In genomic region chr12:6295187-6295811, GRCh38 we compare ENCODE assay signal across 9 cellular contexts. TPM values are rescaled to one million over a fixed set of nuclear protein-coding genes. Genes with fewer than 3 reads are reported as not detected.
DNase-seq lines count a peak whose midpoint lies in the region; ATAC-seq, FAIRE-seq and TF ChIP-seq lines count a peak whose summit lies in the region.
"Had no signal": no experiment of that assay in that cellular context is flagged by ENCODE, and none has a peak within 500 bp of the region (broad histone marks: within the 10 kb centered on the region; RNA-seq: fewer than 3 reads in every experiment).

No MANE protein-coding gene starts in this region.

- TF ChIP-seq CTCF in epithelial cell of proximal tubule (conservative IDR thresholded peaks at IDR 0.05; ENCODE audit: low read depth, low read length) (no peak), neural progenitor cell (IDR thresholded peaks at IDR 0.05) (no peak)

- H4K20me1 ChIP-seq in neural progenitor cell (ENCODE audit: low read depth) = no peaks in the 10 kb centered on the region

- no peaks in the 10 kb centered on the region for H3F3A ChIP-seq in neural progenitor cell (ENCODE audit: low read depth)

- H3K4me3 Mint-ChIP-seq in neural progenitor cell = peak overlapping the region; percentile 20

- H3K36me3 Mint-ChIP-seq in neural progenitor cell = peaks cover 4% of the 10 kb centered on the region

- H3K27me3 Mint-ChIP-seq in neural progenitor cell (ENCODE audit: insufficient read depth, low read depth) = peaks cover 9% of the 10 kb centered on the region

- no peak for FAIRE-seq in GM12892 (lab: Jason Lieb, UNC)

- H3K9me3 ChIP-seq in neural progenitor cell (ENCODE audit: low read depth) = no peaks in the 10 kb centered on the region
- H3K9me3 ChIP-seq: thoracic aorta had no signal

- no peak overlapping the region for H3K27ac ChIP-seq in neural progenitor cell
- H3K27ac ChIP-seq: thoracic aorta had no signal

- ATAC-seq in HG03280 (IDR thresholded peaks at IDR 0.05; ENCODE audit: unreplicated experiment) = no peak

- TF ChIP-seq POLR2A in GM12892 (IDR thresholded peaks at IDR 0.05; ENCODE audit: low read depth, low read length) = no peak

- no peak overlapping the region for H3K9ac ChIP-seq in neural progenitor cell

- no peaks in the 10 kb centered on the region for H3K27me3 ChIP-seq in neural progenitor cell

- H3K4me3 ChIP-seq in epithelial cell of proximal tubule (ENCODE audit: low read depth, low read length) (no peak overlapping the region), neural progenitor cell (no peak overlapping the region)
- H3K4me3 ChIP-seq: thoracic aorta had no signal

- DNase-seq in DMS53 treated with DMSO at 0.1 percent for 48 hours (lab: John Stamatoyannopoulos, UW; ENCODE audit: unreplicated experiment) (peak; percentile 89), NCI-H2196 treated with DMSO at 0.1 percent for 48 hours (lab: John Stamatoyannopoulos, UW; ENCODE audit: unreplicated experiment) (peak; percentile 30), epithelial cell of proximal tubule (ENCODE audit: low read depth) (peak; percentile 67), neural progenitor cell (ENCODE audit: low spot score) (no peak), GM19238 (ENCODE audit: insufficient read length, low spot score) (no peak), GM12892 (ENCODE audit: insufficient read length) (no peak)
- no peak for DNase-seq in stimulated activated CD4-positive, alpha-beta T cell treated with anti-CD3 and anti-CD28 coated beads, Interleukin-4, amount 100 ng/mL, for 24 hours

- H3K4me1 ChIP-seq in neural progenitor cell = no peaks in the 10 kb centered on the region

- peaks cover 29% of the 10 kb centered on the region for H3K4me1 Mint-ChIP-seq in neural progenitor cell

- no peaks in the 10 kb centered on the region for H3K79me2 ChIP-seq in neural progenitor cell (ENCODE audit: low read depth)

- no peak overlapping the region for H2AFZ ChIP-seq in neural progenitor cell (replicated peaks)

- no peaks in the 10 kb centered on the region for H3K36me3 ChIP-seq in neural progenitor cell
- H3K36me3 ChIP-seq: thoracic aorta had no signal

- H3K4me2 ChIP-seq in neural progenitor cell = no peak overlapping the region

- peak overlapping the region; percentile 95 for H3K27ac Mint-ChIP-seq in neural progenitor cell

- H3K9me3 Mint-ChIP-seq in neural progenitor cell = peaks cover 13% of the 10 kb centered on the region

RNA-seq across cellular contexts. Expression of gene PLEKHG6, which starts 15.2 kb away (rescaled TPM):
- total RNA-seq in epithelial cell of proximal tubule (3.5 and 9.6 TPM in 2 replicates), neural progenitor cell (ENCODE audit: low replicate concordance) (0.86 and 1.7 TPM in 2 replicates)
- polyA plus RNA-seq in GM12892 (2012; ENCODE audit: missing spikeins) = 2.2 TPM

RNA-seq across cellular contexts. Expression of gene TNFRSF1A, which starts 46.6 kb away (rescaled TPM):
- total RNA-seq in epithelial cell of proximal tubule (163 and 186 TPM in 2 replicates), neural progenitor cell (ENCODE audit: low replicate concordance) (21.8 and 24.7 TPM in 2 replicates)
- polyA plus RNA-seq in GM12892 (2012; ENCODE audit: missing spikeins) = 6.0 TPM

Comparison
In these comparisons a context has a peak if more than half of its experiments do, and no peak if none do; other contexts are left out.
1. DNase-seq: peak in DMS53 treated with DMSO at 0.1 percent for 48 hours (single experiment), NCI-H2196 treated with DMSO at 0.1 percent for 48 hours (single experiment) and epithelial cell of proximal tubule (single experiment); none in neural progenitor cell (single experiment), stimulated activated CD4-positive, alpha-beta T cell treated with anti-CD3 and anti-CD28 coated beads, Interleukin-4, amount 100 ng/mL, for 24 hours (single experiment), GM19238 (single experiment) and GM12892 (single experiment).